Comparison of ENCODE assay signal across 8 cellular contexts in genomic region chr6:46653439-46653942, GRCh38. TPM values are rescaled to one million over a fixed set of nuclear protein-coding genes. Genes with fewer than 3 reads are reported as not detected.
DNase-seq lines count a peak whose midpoint lies in the region; ATAC-seq, FAIRE-seq and TF ChIP-seq lines count a peak whose summit lies in the region.

No MANE protein-coding gene starts in this region.

- H3K27me3 Mint-ChIP-seq in naive thymus-derived CD8-positive, alpha-beta T cell: peaks cover 27 to 57% (median 29%) of the 10 kb centered on the region in 5 donors

- DNase-seq in AG10803 (ENCODE audit: low read depth): no peak
- no peak for DNase-seq in HTR-8/SVneo (ENCODE audit: insufficient read length, low spot score)
- DNase-seq in choroid plexus epithelial cell (ENCODE audit: low read depth): peak; percentile 17
- DNase-seq in naive thymus-derived CD8-positive, alpha-beta T cell: no peak
- no peak for DNase-seq in DMS153 (lab: John Stamatoyannopoulos, UW)
- DNase-seq in HPDE6-E6E7 (ENCODE audit: extremely low spot score): no peak

- POLR2A ChIA-PET in naive thymus-derived CD8-positive, alpha-beta T cell (lab: Charles Lee): no interaction called here

- FAIRE-seq in HTR-8/SVneo (lab: Jason Lieb, UNC): peak; percentile 51

- H3K4me3 Mint-ChIP-seq in naive thymus-derived CD8-positive, alpha-beta T cell: peak overlapping the region; percentile 82 to 94 (median 88)

- H3K27ac Mint-ChIP-seq in naive thymus-derived CD8-positive, alpha-beta T cell: peak overlapping the region in 1 of 10 donors; percentile 44

- peaks cover 0 to 4% (median 0%) of the 10 kb centered on the region in 3 donors for H3K36me3 Mint-ChIP-seq in naive thymus-derived CD8-positive, alpha-beta T cell

- no peak for ATAC-seq in naive thymus-derived CD8-positive, alpha-beta T cell
- ATAC-seq in HG02588 (IDR thresholded peaks at IDR 0.05; ENCODE audit: unreplicated experiment) (no peak), HG03108 (IDR thresholded peaks at IDR 0.05; ENCODE audit: unreplicated experiment) (no peak)

- H3K4me1 Mint-ChIP-seq in naive thymus-derived CD8-positive, alpha-beta T cell: peaks cover 11 to 19% (median 15%) of the 10 kb centered on the region in 4 donors

- H3K9me3 Mint-ChIP-seq in naive thymus-derived CD8-positive, alpha-beta T cell: peaks cover 0 to 2% (median 0%) of the 10 kb centered on the region in 9 donors

- H3K4me3 ChIP-seq in AG10803 (ENCODE audit: low read length): peak overlapping the region; percentile 76
- peak overlapping the region; percentile 87 for H3K4me3 ChIP-seq in choroid plexus epithelial cell (ENCODE audit: low read depth, low read length)

- no peak for TF ChIP-seq CTCF in AG10803 (conservative IDR thresholded peaks at IDR 0.05; ENCODE audit: low read length)
- no peak for TF ChIP-seq CTCF in choroid plexus epithelial cell (conservative IDR thresholded peaks at IDR 0.05; ENCODE audit: low read depth, low read length)

RNA-seq across cellular contexts. Expression of gene SLC25A27, which starts 0.7 kb away (rescaled TPM):
- total RNA-seq in naive thymus-derived CD8-positive, alpha-beta T cell: 1 to 10 TPM; 5.2 to 9.2 TPM
- not detected for polyA plus RNA-seq in naive thymus-derived CD8-positive, alpha-beta T cell

RNA-seq across cellular contexts. Expression of gene CYP39A1, which starts 0.9 kb away (rescaled TPM):
- total RNA-seq in naive thymus-derived CD8-positive, alpha-beta T cell: not detected
- polyA plus RNA-seq in naive thymus-derived CD8-positive, alpha-beta T cell: not detected

RNA-seq across cellular contexts. Expression of gene TDRD6, which starts 34.2 kb away (rescaled TPM):
- total RNA-seq in naive thymus-derived CD8-positive, alpha-beta T cell: under 1 TPM; 0.05 to 0.26 TPM
- polyA plus RNA-seq in naive thymus-derived CD8-positive, alpha-beta T cell: not detected
